In genomic region chr11:9091044-9091936, GRCh38 we compare ENCODE assay signal across 9 cellular contexts. TPM values are rescaled to one million over a fixed set of nuclear protein-coding genes. Genes with fewer than 3 reads are reported as not detected.
DNase-seq lines count a peak whose midpoint lies in the region; ATAC-seq, FAIRE-seq and TF ChIP-seq lines count a peak whose summit lies in the region.
"Had no signal": no experiment of that assay in that cellular context is flagged by ENCODE, and none has a peak within 500 bp of the region (broad histone marks: within the 10 kb centered on the region; RNA-seq: fewer than 3 reads in every experiment).

TSS of gene SCUBE2 (minus strand) at chr11:9091599. CDS start at chr11:9091528, 71 bp downstream.

- DNase-seq in AG20443 (ENCODE audit: low spot score) = peak; percentile 81
- DNase-seq in MM.1S = no peak
- DNase-seq in nephron progenitor cell = peak; percentile 59
- no peak for DNase-seq in RKO (ENCODE audit: low spot score)
- DNase-seq in small intestine = no peak

- H2AFZ ChIP-seq in MM.1S (ENCODE audit: low read length) = no peak within 1 kb of the TSS

- no peaks in the 10 kb centered on the region for H4K20me1 ChIP-seq in MM.1S (ENCODE audit: insufficient read depth, low read length)

- H3K27ac ChIP-seq in MM.1S (ENCODE audit: low read length) = no peak within 1 kb of the TSS
- no peak within 1 kb of the TSS for H3K27ac ChIP-seq in small intestine (ENCODE audit: low read depth in 1 of 2, low read length in 1 of 2)

- peak within 1 kb of the TSS; percentile 52; the same call in 1 of the 2 replicates for H3K4me2 ChIP-seq in MM.1S (ENCODE audit: low read depth, low read length)

- H3K4me3 ChIP-seq in MM.1S (ENCODE audit: low read length) (no peak within 1 kb of the TSS), small intestine (ENCODE audit: low read depth in 1 of 2, low read length in 2 of 2) (peak within 1 kb of the TSS in 1 of 2 donors; percentile 53)

- 2 to 3% (median 2%) methylated on average over 51 to 114 of the region's 114 CpGs for WGBS in small intestine, 3 donors

- H3K4me1 Mint-ChIP-seq in nephron progenitor cell = peaks cover 27% of the 10 kb centered on the region

- no peak for FAIRE-seq in small intestine (lab: Jason Lieb, UNC)

- TF ChIP-seq CTCF in MM.1S (IDR thresholded peaks at IDR 0.05; ENCODE audit: low read length) (no peak), nephron progenitor cell (IDR thresholded peaks at IDR 0.05) (no peak)

- no peak within 1 kb of the TSS for H3K27ac Mint-ChIP-seq in nephron progenitor cell

- no peaks in the 10 kb centered on the region for H3K79me2 ChIP-seq in MM.1S (ENCODE audit: low read length)

- H3K9me3 ChIP-seq in MM.1S (replicated peaks; ENCODE audit: insufficient read depth, low read length) (no peaks in the 10 kb centered on the region), small intestine (ENCODE audit: control insufficient read depth, low read depth) (no peaks in the 10 kb centered on the region)

- H3F3A ChIP-seq in MM.1S (ENCODE audit: insufficient read depth, low read length) = no peaks in the 10 kb centered on the region

- H3K36me3 ChIP-seq in MM.1S (replicated peaks; ENCODE audit: insufficient read depth, low read length) (no peaks in the 10 kb centered on the region), small intestine (ENCODE audit: control insufficient read depth in 2 of 2, insufficient read depth in 2 of 2, low read length in 2 of 2) (no peaks in the 10 kb centered on the region)

- ATAC-seq in esophagus mucosa = peak; percentile 43
- no peak for ATAC-seq in HG03095 (IDR thresholded peaks at IDR 0.05; ENCODE audit: unreplicated experiment)
- ATAC-seq in GM21423 (IDR thresholded peaks at IDR 0.05; ENCODE audit: unreplicated experiment) = no peak

- H3K9ac ChIP-seq in MM.1S (ENCODE audit: low read length) = no peak within 1 kb of the TSS

- H3K4me1 ChIP-seq in MM.1S (ENCODE audit: low read length) = no peaks in the 10 kb centered on the region
- peaks cover 0 to 3% of the 10 kb centered on the region in 2 donors for H3K4me1 ChIP-seq in small intestine (ENCODE audit: control insufficient read depth in 2 of 2, insufficient read depth in 1 of 2, low read depth in 1 of 2, low read length in 1 of 2)

- H3K27me3 ChIP-seq in MM.1S (replicated peaks; ENCODE audit: insufficient read depth, low read length) (peaks cover 13% of the 10 kb centered on the region), small intestine (ENCODE audit: control insufficient read depth in 2 of 2, insufficient read depth in 2 of 2, low read length in 2 of 2) (peaks cover 0 to 5% of the 10 kb centered on the region in 2 donors)

- H3K36me3 Mint-ChIP-seq in nephron progenitor cell (ENCODE audit: low read depth) = no peaks in the 10 kb centered on the region

- H3K4me3 Mint-ChIP-seq in nephron progenitor cell = peak within 1 kb of the TSS; percentile 78

- peaks cover 58% of the 10 kb centered on the region for H3K27me3 Mint-ChIP-seq in nephron progenitor cell (ENCODE audit: low read depth, poor library complexity)

- H3K9me2 ChIP-seq in MM.1S (replicated peaks; ENCODE audit: insufficient read depth, low read length) = no peaks in the 10 kb centered on the region

- no peaks in the 10 kb centered on the region for H3K9me3 Mint-ChIP-seq in nephron progenitor cell

RNA-seq across cellular contexts. Expression of gene SCUBE2, which starts in this region (rescaled TPM):
- total RNA-seq in esophagus mucosa = 3.0 TPM
- 1 to 10 TPM in 1 of 3 donors, under 1 TPM in 1, not detected in 1; under 0.01 to 8.8 TPM for polyA plus RNA-seq in small intestine
- total RNA-seq: activated CD8-positive, alpha-beta memory T cell treated with anti-CD3 and anti-CD28 coated beads for 36 hours had no signal

Comparison
In these comparisons a context has a peak if more than half of its experiments do, and no peak if none do; other contexts are left out.
1. DNase-seq: peak in AG20443 (single experiment) and nephron progenitor cell (single experiment); none in MM.1S (single experiment), RKO (single experiment) and small intestine (single experiment).